ENCODE assay signal across 8 cellular contexts in the genomic region with DNA sequence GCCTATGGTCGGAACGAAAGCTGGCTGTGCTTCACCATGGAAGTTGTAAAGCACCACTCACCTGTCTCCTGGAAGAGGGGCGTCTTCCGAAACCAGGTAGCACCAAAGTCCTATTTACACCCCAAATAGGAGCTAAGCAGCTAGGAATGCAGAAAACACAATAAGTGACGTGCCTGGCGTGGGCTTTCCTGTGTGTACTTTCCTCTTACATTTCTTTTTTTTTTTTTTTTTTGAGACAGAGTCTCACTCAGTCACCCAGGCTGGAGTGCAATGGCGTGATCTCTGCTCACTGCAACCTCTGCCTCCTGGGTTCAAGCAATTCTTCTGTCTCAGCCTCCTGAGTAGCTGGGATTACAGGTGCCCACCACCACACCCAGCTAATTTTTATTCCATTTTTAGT. TPM values are rescaled to one million over a fixed set of nuclear protein-coding genes. Genes with fewer than 3 reads are reported as not detected.
DNase-seq lines count a peak whose midpoint lies in the region; ATAC-seq, FAIRE-seq and TF ChIP-seq lines count a peak whose summit lies in the region.
"Not testable (repeated sequence)": the region's sequence is repeated elsewhere in the genome, so short reads cannot be mapped to it uniquely, and the experiment has no call there.
"Had no signal": no experiment of that assay in that cellular context is flagged by ENCODE, and none has a peak within 500 bp of the region (broad histone marks: within the 10 kb centered on the region; RNA-seq: fewer than 3 reads in every experiment).

No MANE protein-coding gene starts in this region.

- not testable (repeated sequence) for H3K27me3 Mint-ChIP-seq in activated B cell treated with CpG ODN at 0.5 μM for 24 hours, progenitor cell of endocrine pancreas

- POLR2A ChIA-PET in HCT116 (lab: Charles Lee) (interaction anchor here (0.6 kb wide), 1 partner anchor 28 kb away, joined by 4 read pairs; a partner anchor contains a TSS), activated B cell treated with CpG ODN at 0.5 μM for 24 hours (lab: Charles Lee) (interaction anchor here (0.6 to 2.0 kb wide), 6 partner anchors 9 to 49 kb away, joined by 3 to 7 read pairs (median 5); a partner anchor contains a TSS)

- H3K9me3 ChIP-seq in HCT116 (ENCODE audit: control insufficient read depth in 1 of 2, insufficient read depth in 1 of 2, low read depth in 1 of 2, low read length in 2 of 2): not testable (repeated sequence)

- H3K4me2 ChIP-seq in HCT116 (ENCODE audit: low read length): peak overlapping the region; percentile 46

- not testable (repeated sequence) for H3K4me3 Mint-ChIP-seq in activated B cell treated with CpG ODN at 0.5 μM for 24 hours; progenitor cell of endocrine pancreas (ENCODE audit: low read depth)

- not testable (repeated sequence) for H3K9me3 Mint-ChIP-seq in activated B cell treated with CpG ODN at 0.5 μM for 24 hours; progenitor cell of endocrine pancreas (ENCODE audit: low read depth)

- TF ChIP-seq RAD21 in HCT116 (IDR thresholded peaks at IDR 0.05; ENCODE audit: low read depth): not testable (repeated sequence)

- not testable (repeated sequence) for DNase-seq in HCT116 (ENCODE audit: low read depth, low spot score); activated B cell treated with CpG ODN at 0.5 μM for 24 hours; progenitor cell of endocrine pancreas (ENCODE audit: low spot score, unreplicated experiment); urothelium cell line (ENCODE audit: low spot score)
- DNase-seq in bronchial epithelial cell (ENCODE audit: low read depth): peak; percentile 22

- H3K27me3 ChIP-seq in HCT116 (ENCODE audit: insufficient read depth, low read length); bronchial epithelial cell (ENCODE audit: control insufficient read depth, insufficient read depth, low read length): not testable (repeated sequence)

- not testable (repeated sequence) for H3K27ac ChIP-seq in HCT116 (ENCODE audit: low read depth, low read length)

- H3K79me2 ChIP-seq in HCT116 (ENCODE audit: insufficient read depth, low read length): not testable (repeated sequence)

- not testable (repeated sequence) for H3K36me3 ChIP-seq in HCT116 (ENCODE audit: control insufficient read depth in 1 of 2, insufficient read depth in 2 of 2, low read length in 2 of 2); bronchial epithelial cell (ENCODE audit: control insufficient read depth, insufficient read depth, low read length)

- H3K9me2 ChIP-seq in HCT116 (ENCODE audit: insufficient read depth): not testable (repeated sequence)

- peak overlapping the region; percentile 8; the same call in 1 of the 2 replicates for H3K9ac ChIP-seq in HCT116 (ENCODE audit: low read length)

- not testable (repeated sequence) for H3K4me3 ChIP-seq in HCT116 (replicated peaks in 1 of 2; ENCODE audit: low read depth in 1 of 2, low read length in 2 of 2); bronchial epithelial cell (ENCODE audit: low read depth, low read length)

- BruUV-seq in HCT116 (replicated peaks; lab: Mats Ljungman, UMichigan): not testable (repeated sequence)

- H3K36me3 Mint-ChIP-seq in activated B cell treated with CpG ODN at 0.5 μM for 24 hours (ENCODE audit: low read depth): peaks cover 42% of the 10 kb centered on the region
- not testable (repeated sequence) for H3K36me3 Mint-ChIP-seq in progenitor cell of endocrine pancreas (ENCODE audit: insufficient read depth)

- H3K27ac Mint-ChIP-seq in activated B cell treated with CpG ODN at 0.5 μM for 24 hours (peak overlapping the region; percentile 54), progenitor cell of endocrine pancreas (peak overlapping the region; percentile 71)

- H3K4me1 Mint-ChIP-seq in activated B cell treated with CpG ODN at 0.5 μM for 24 hours: peaks cover 58% of the 10 kb centered on the region
- not testable (repeated sequence) for H3K4me1 Mint-ChIP-seq in progenitor cell of endocrine pancreas (ENCODE audit: low read depth)

- not testable (repeated sequence) for TF ChIP-seq POLR2A in HCT116 (IDR thresholded peaks at IDR 0.05; ENCODE audit: borderline replicate concordance, extremely low read depth, insufficient read depth, insufficient read length)

- H2AFZ ChIP-seq in HCT116 (ENCODE audit: low read depth, low read length, poor library complexity, severe bottlenecking): not testable (repeated sequence)

- intact Hi-C loops in HCT116 (cut with micrococcal nuclease); activated B cell treated with CpG ODN at 0.5 μM for 24 hours (cut with micrococcal nuclease): not testable (repeated sequence)

- CTCF ChIA-PET in HCT116 (lab: Charles Lee) (interaction anchor here (0.7 kb wide), 1 partner anchor 294 kb away, joined by 3 read pairs; no protein-coding TSS in a partner anchor), activated B cell treated with CpG ODN at 0.5 μM for 24 hours (lab: Charles Lee) (interaction anchor here (1.1 kb wide), 1 partner anchor 41 kb away, joined by 3 read pairs; no protein-coding TSS in a partner anchor)

- not testable (repeated sequence) for ATAC-seq in HCT116; activated B cell treated with CpG ODN at 0.5 μM for 24 hours (ENCODE audit: low read depth)

- FAIRE-seq in bronchial epithelial cell (lab: Jason Lieb, UNC): not testable (repeated sequence)
- FAIRE-seq in urothelium cell line (lab: Jason Lieb, UNC): peak; percentile 42

- not testable (repeated sequence) for H4K20me1 ChIP-seq in HCT116 (ENCODE audit: insufficient read depth)

- peaks cover 24 to 35% of the 10 kb centered on the region in 2 experiments for H3K4me1 ChIP-seq in HCT116 (ENCODE audit: control insufficient read depth in 1 of 2, insufficient read depth in 2 of 2, low read length in 2 of 2)

- TF ChIP-seq CTCF in HCT116 (IDR thresholded peaks at IDR 0.05 in 2 of 3, conservative IDR thresholded peaks at IDR 0.05 in 1 of 3; ENCODE audit: borderline replicate concordance in 1 of 3, insufficient read depth in 1 of 3, low read depth in 2 of 3, low read length in 2 of 3); activated B cell treated with CpG ODN at 0.5 μM for 24 hours (IDR thresholded peaks at IDR 0.05); bronchial epithelial cell (IDR thresholded peaks at IDR 0.05; ENCODE audit: insufficient read depth, low read length, severe bottlenecking); progenitor cell of endocrine pancreas (IDR thresholded peaks at IDR 0.05; ENCODE audit: unreplicated experiment): not testable (repeated sequence)

- RAD21 ChIA-PET in HCT116 (lab: Charles Lee; ENCODE audit: low non-redundant PET in 1 of 2, low total read pairs in 2 of 2, uncharacterized antibody in 2 of 2, unreplicated experiment in 2 of 2): not testable (repeated sequence)

RNA-seq across cellular contexts. Expression of a gene that starts 8.8 kb away (rescaled TPM):
- 11.1 TPM for total RNA-seq in HCT116 (2021; ENCODE audit: unreplicated experiment)
- 7.9 and 9.7 TPM in 2 replicates for polyA plus RNA-seq in HCT116 (2012)
- 75.6 and 82.4 TPM in 2 replicates for total RNA-seq in activated B cell treated with CpG ODN at 0.5 μM for 24 hours
- 0.79 and 2.0 TPM in 2 replicates for total RNA-seq in bronchial epithelial cell
- 23.6 and 25.3 TPM in 2 replicates for total RNA-seq in progenitor cell of endocrine pancreas

RNA-seq across cellular contexts. Expression of a gene that starts 27.6 kb away (rescaled TPM):
- total RNA-seq in HCT116 (2021; ENCODE audit: unreplicated experiment) (0.71 TPM), activated B cell treated with CpG ODN at 0.5 μM for 24 hours (145 and 152 TPM in 2 replicates), bronchial epithelial cell (1.2 and 3.4 TPM in 2 replicates), progenitor cell of endocrine pancreas (4.8 and 7.9 TPM in 2 replicates)
- polyA plus RNA-seq in HCT116 (2012): 1.1 and 1.4 TPM in 2 replicates

RNA-seq across cellular contexts. Expression of a gene that starts 28.6 kb away (rescaled TPM):
- total RNA-seq in HCT116 (2021; ENCODE audit: unreplicated experiment) (3.3 TPM), activated B cell treated with CpG ODN at 0.5 μM for 24 hours (42.6 and 52.9 TPM in 2 replicates), bronchial epithelial cell (0.26 TPM in 1 of 2 replicates, not detected in the other), progenitor cell of endocrine pancreas (2.0 and 2.4 TPM in 2 replicates)
- polyA plus RNA-seq in HCT116 (2012): 1.1 and 1.8 TPM in 2 replicates

RNA-seq across cellular contexts. Expression of a gene that starts 35.4 kb away (rescaled TPM):
- total RNA-seq in HCT116 (2021; ENCODE audit: unreplicated experiment) (40.2 TPM), activated B cell treated with CpG ODN at 0.5 μM for 24 hours (173 and 179 TPM in 2 replicates), bronchial epithelial cell (4.1 and 4.2 TPM in 2 replicates), progenitor cell of endocrine pancreas (4.2 and 7.0 TPM in 2 replicates)
- polyA plus RNA-seq in HCT116 (2012): 34.2 and 37.9 TPM in 2 replicates

RNA-seq across cellular contexts. Expression of a gene that starts 47.6 kb away (rescaled TPM):
- 1.8 TPM for total RNA-seq in HCT116 (2021; ENCODE audit: unreplicated experiment)
- 1.1 and 2.5 TPM in 2 replicates for polyA plus RNA-seq in HCT116 (2012)
- total RNA-seq in activated B cell treated with CpG ODN at 0.5 μM for 24 hours: 1.4 TPM in 2 replicates
- 0.13 and 0.26 TPM in 2 replicates for total RNA-seq in bronchial epithelial cell
- not detected in 2 replicates for total RNA-seq in progenitor cell of endocrine pancreas
- total RNA-seq: A673, Caco-2, GM23248 had no signal
- polyA plus RNA-seq: GM23248 had no signal

Comparison
In these comparisons a context has a peak if more than half of its experiments do, and no peak if none do; other contexts are left out.
1. RNA of a gene that starts 27.6 kb away (total RNA-seq): 145 to 152 TPM in activated B cell treated with CpG ODN at 0.5 μM for 24 hours; 4.8 to 7.9 TPM in progenitor cell of endocrine pancreas, 1.2 to 3.4 TPM in bronchial epithelial cell and 0.71 TPM in HCT116 (single experiment); every median in the first group is over 10 times any median in the second.
2. RNA of a gene that starts 28.6 kb away (total RNA-seq): 42.6 to 52.9 TPM in activated B cell treated with CpG ODN at 0.5 μM for 24 hours; 3.3 TPM in HCT116 (single experiment), 2.0 to 2.4 TPM in progenitor cell of endocrine pancreas and 0.26 TPM in bronchial epithelial cell; every median in the first group is over 10 times any median in the second.